Comparison of ENCODE assay signal across 18 cellular contexts in the genomic region with DNA sequence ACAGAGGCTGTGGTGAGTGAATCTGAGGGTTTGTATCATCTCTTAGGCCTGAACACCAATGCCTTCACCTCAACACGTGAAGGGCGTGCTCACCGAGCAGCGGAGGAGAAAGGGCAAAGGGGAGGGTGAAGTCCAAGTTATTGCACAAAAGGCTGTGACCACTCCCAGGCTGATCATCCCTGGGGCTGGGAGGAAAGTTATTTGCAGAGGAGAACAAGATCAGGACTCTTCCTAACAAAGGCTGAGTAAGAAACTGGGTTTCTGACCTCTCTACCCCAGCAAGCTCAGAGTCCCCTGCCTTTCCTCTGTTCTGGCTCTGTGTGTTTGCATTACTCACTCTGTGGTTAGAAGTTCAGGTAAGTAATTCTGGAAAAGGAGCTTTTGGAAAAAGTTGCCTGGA.
DNase-seq lines count a peak whose midpoint lies in the region; ATAC-seq and TF ChIP-seq lines count a peak whose summit lies in the region.
"Had no signal": no experiment of that assay in that cellular context is flagged by ENCODE, and none has a peak within 500 bp of the region (broad histone marks: within the 10 kb centered on the region; RNA-seq: fewer than 3 reads in every experiment).

No MANE protein-coding gene starts in this region.

- H3K27me3 ChIP-seq in RWPE2 (ENCODE audit: insufficient read depth, poor library complexity, severe bottlenecking) (no peaks in the 10 kb centered on the region), trophoblast cell (ENCODE audit: insufficient read depth, low read length) (no peaks in the 10 kb centered on the region), esophagus squamous epithelium (no peaks in the 10 kb centered on the region)
- H3K27me3 ChIP-seq: Peyer's patch, SJSA1 had no signal

- intact Hi-C loops in Calu3 (cut with micrococcal nuclease; ENCODE audit: unreplicated experiment): no loop called here
- intact Hi-C loops in lower leg skin (cut with DNase I; ENCODE audit: low total_unique reads): no loop called here
- intact Hi-C loops in esophagus squamous epithelium (cut with DNase I): no loop called here

- no peak overlapping the region for H4K8ac ChIP-seq in trophoblast cell (ENCODE audit: low read depth, low read length)

- H3K4me1 ChIP-seq in RWPE2 (ENCODE audit: insufficient read depth, poor library complexity, severe bottlenecking) (no peaks in the 10 kb centered on the region), trophoblast cell (ENCODE audit: control insufficient read depth in 1 of 2, insufficient read depth in 2 of 2, low read length in 2 of 2) (peaks cover 0 to 8% of the 10 kb centered on the region in 2 experiments), esophagus squamous epithelium (no peaks in the 10 kb centered on the region)
- H3K4me1 ChIP-seq: Peyer's patch, SJSA1 had no signal

- H3K18ac ChIP-seq in trophoblast cell (ENCODE audit: low read length): no peak overlapping the region

- no peak for TF ChIP-seq CTCF in Calu3 (IDR thresholded peaks at IDR 0.05; ENCODE audit: unreplicated experiment)
- TF ChIP-seq CTCF in RWPE2 (IDR thresholded peaks at IDR 0.05; ENCODE audit: poor library complexity, severe bottlenecking): no peak
- TF ChIP-seq CTCF in lower leg skin (IDR thresholded peaks at IDR 0.05): no peak
- TF ChIP-seq CTCF in esophagus squamous epithelium (IDR thresholded peaks at IDR 0.05): no peak

- H3K23ac ChIP-seq in trophoblast cell (ENCODE audit: low read length): no peak overlapping the region

- no CpG with 5 or more reads among the region's 4 CpGs for WGBS in trophoblast cell (ENCODE audit: extremely low coverage, insufficient coverage, insufficient read length)
- WGBS in lower leg skin, 2 donors: 75 to 85% methylated on average over 4 of the region's 4 CpGs
- WGBS in esophagus squamous epithelium, 2 donors: 80 to 82% methylated on average over 1 to 4 of the region's 4 CpGs

- H4K12ac ChIP-seq in trophoblast cell (ENCODE audit: low read depth, low read length): no peak overlapping the region

- H3K4me2 ChIP-seq in trophoblast cell (ENCODE audit: low read length): no peak overlapping the region

- no peak overlapping the region for H2AFZ ChIP-seq in trophoblast cell (ENCODE audit: insufficient read depth, low read length, poor library complexity)

- H3K79me2 ChIP-seq in trophoblast cell (ENCODE audit: control insufficient read depth, insufficient read depth, low read length, poor library complexity): no peaks in the 10 kb centered on the region

- H3K79me1 ChIP-seq in trophoblast cell (ENCODE audit: low read length): no peaks in the 10 kb centered on the region

- peaks cover 37% of the 10 kb centered on the region for H3K4me1 Mint-ChIP-seq in Calu3 (ENCODE audit: low read depth, unreplicated experiment)

- H4K91ac ChIP-seq in trophoblast cell (ENCODE audit: low read depth, low read length): peak overlapping the region; percentile 28

- ATAC-seq in RWPE2 (ENCODE audit: low read depth): peak; percentile 53; the same call in 1 of the 3 replicates
- peak; percentile 81 for ATAC-seq in left lobe of liver
- no peak for ATAC-seq in GM21619 (IDR thresholded peaks at IDR 0.05; ENCODE audit: unreplicated experiment)
- ATAC-seq: Right ventricle myocardium inferior had no signal

- H3K27ac ChIP-seq in RWPE2 (ENCODE audit: poor library complexity, severe bottlenecking): no peak overlapping the region
- H3K27ac ChIP-seq in trophoblast cell (ENCODE audit: low read depth, low read length): peak overlapping the region; percentile 34
- H3K27ac ChIP-seq in esophagus squamous epithelium: no peak overlapping the region
- H3K27ac ChIP-seq: Peyer's patch, SJSA1 had no signal

- DNase-seq in Calu3: no peak
- no peak for DNase-seq in RWPE2 (ENCODE audit: low spot score)
- peak; percentile 54 for DNase-seq in left lobe of liver (ENCODE audit: low spot score)
- no peak for DNase-seq in trophoblast cell
- no peak for DNase-seq in lower leg skin (ENCODE audit: low spot score in 2 of 2)
- no peak for DNase-seq in SHP77 treated with DMSO at 0.1 percent for 48 hours (lab: John Stamatoyannopoulos, UW)
- no peak for DNase-seq in esophagus squamous epithelium (lab: John Stamatoyannopoulos, UW)
- DNase-seq: H7, NCI-H1092, NCI-H1417 treated with DMSO at 0.1 percent for 48 hours, NCI-H1694 treated with DMSO at 0.1 percent for 48 hours, NCI-H2081, NCI-H2227 treated with DMSO at 0.1 percent for 48 hours, NCI-H526 treated with DMSO at 0.1 percent for 48 hours had no signal

- no peak overlapping the region for H2BK12ac ChIP-seq in trophoblast cell (ENCODE audit: low read length)

- no peaks in the 10 kb centered on the region for H3K36me3 Mint-ChIP-seq in Calu3 (ENCODE audit: insufficient read depth, unreplicated experiment)

- no peak overlapping the region for H3K14ac ChIP-seq in trophoblast cell (ENCODE audit: low read length)

- no peaks in the 10 kb centered on the region for H3K9me3 Mint-ChIP-seq in Calu3 (ENCODE audit: low read depth, unreplicated experiment)

- peak overlapping the region; percentile 42 for H3K27ac Mint-ChIP-seq in Calu3 (ENCODE audit: unreplicated experiment)

- CTCF ChIA-PET in Calu3 (lab: Charles Lee): interaction anchor here (1.1 kb wide), 1 partner anchor 9 kb away, joined by 3 read pairs; no protein-coding TSS in a partner anchor

- no TSS peak for BruUV-seq in Calu3 (replicated peaks; lab: Mats Ljungman, UMichigan)

- H3K4me3 Mint-ChIP-seq in Calu3 (ENCODE audit: low read depth, unreplicated experiment): peak overlapping the region; percentile 30

- no peaks in the 10 kb centered on the region for H3K36me3 ChIP-seq in RWPE2 (ENCODE audit: low read depth)
- no peaks in the 10 kb centered on the region for H3K36me3 ChIP-seq in trophoblast cell (ENCODE audit: control insufficient read depth in 1 of 2, insufficient read depth in 2 of 2, low read length in 2 of 2)
- H3K36me3 ChIP-seq in esophagus squamous epithelium: no peaks in the 10 kb centered on the region
- H3K36me3 ChIP-seq: Peyer's patch, SJSA1 had no signal

- TF ChIP-seq POLR2A in lower leg skin (IDR thresholded peaks at IDR 0.05): no peak
- no peak for TF ChIP-seq POLR2A in esophagus squamous epithelium (IDR thresholded peaks at IDR 0.05)

- H2BK120ac ChIP-seq in trophoblast cell (ENCODE audit: insufficient read depth, low read length, poor library complexity): no peak overlapping the region

- H3K9ac ChIP-seq in trophoblast cell (ENCODE audit: low read length): no peak overlapping the region

- H3K27me3 Mint-ChIP-seq in Calu3 (ENCODE audit: unreplicated experiment): no peaks in the 10 kb centered on the region

- H3K9me3 ChIP-seq in RWPE2 (ENCODE audit: severe bottlenecking) (no peaks in the 10 kb centered on the region), trophoblast cell (ENCODE audit: insufficient read depth, low read depth, low read length) (no peaks in the 10 kb centered on the region), esophagus squamous epithelium (no peaks in the 10 kb centered on the region)
- H3K9me3 ChIP-seq: Peyer's patch, SJSA1 had no signal

- no peak overlapping the region for H2AK5ac ChIP-seq in trophoblast cell (ENCODE audit: low read length)

- H3K4ac ChIP-seq in trophoblast cell (ENCODE audit: low read depth, low read length): no peak overlapping the region

- H3K4me3 ChIP-seq in RWPE2 (ENCODE audit: severe bottlenecking) (no peak overlapping the region), trophoblast cell (ENCODE audit: low read depth, low read length) (no peak overlapping the region), lower leg skin (ENCODE audit: low read depth, poor library complexity, severe bottlenecking) (no peak overlapping the region), esophagus squamous epithelium (no peak overlapping the region)
- H3K4me3 ChIP-seq: Peyer's patch, SJSA1 had no signal

- H2BK5ac ChIP-seq in trophoblast cell (ENCODE audit: low read depth, low read length, poor library complexity): no peak overlapping the region
